In genomic region chr7:10973061-10973941, GRCh38 we compare ENCODE assay signal across 8 cellular contexts.
A peak's percentile ranks its signal among the peaks of the same experiment; 100 is the strongest.
DNase-seq lines count a peak whose midpoint lies in the region; ATAC-seq and TF ChIP-seq lines count a peak whose summit lies in the region.

PHF14 (plus strand) TSS chr7:10973872; CDS start chr7:10974324, 452 bp downstream.

- peaks cover 41% of the 10 kb centered on the region for H3K4me1 Mint-ChIP-seq in nephron progenitor cell
- H3K4me1 Mint-ChIP-seq in stimulated activated naive CD8-positive, alpha-beta T cell treated with anti-CD3 and anti-CD28 coated beads, Interleukin-15, amount 100 ng/mL, for 72 hours = peaks cover 41% of the 10 kb centered on the region

- TF ChIP-seq CTCF in MM.1S (IDR thresholded peaks at IDR 0.05; ENCODE audit: low read length) (no peak), nephron progenitor cell (IDR thresholded peaks at IDR 0.05) (no peak)

- H3K4me3 ChIP-seq in HAP-1 = peak within 1 kb of the TSS; percentile 54
- peak within 1 kb of the TSS; percentile 86 for H3K4me3 ChIP-seq in MM.1S (ENCODE audit: low read length)

- no peaks in the 10 kb centered on the region for H3K27me3 ChIP-seq in HAP-1 (ENCODE audit: low read depth)
- no peaks in the 10 kb centered on the region for H3K27me3 ChIP-seq in MM.1S (replicated peaks; ENCODE audit: insufficient read depth, low read length)

- H3K27ac Mint-ChIP-seq in nephron progenitor cell = peak within 1 kb of the TSS; percentile 98
- peak within 1 kb of the TSS; percentile 96 to 97 for H3K27ac Mint-ChIP-seq in stimulated activated naive CD8-positive, alpha-beta T cell treated with anti-CD3 and anti-CD28 coated beads, Interleukin-15, amount 100 ng/mL, for 72 hours

- H3K9me3 ChIP-seq in ES-I3 (ENCODE audit: control insufficient read depth, insufficient read depth, low read length) (no peaks in the 10 kb centered on the region), HAP-1 (no peaks in the 10 kb centered on the region), MM.1S (replicated peaks; ENCODE audit: insufficient read depth, low read length) (no peaks in the 10 kb centered on the region)

- H3F3A ChIP-seq in MM.1S (ENCODE audit: insufficient read depth, low read length) = no peaks in the 10 kb centered on the region

- DNase-seq in HAP-1 (ENCODE audit: low spot score in 2 of 2) = peak; percentile 96 to 97
- DNase-seq in MM.1S = peak; percentile 98
- DNase-seq in SIG-M5 (lab: John Stamatoyannopoulos, UW) = peak; percentile 87
- peak; percentile 86 for DNase-seq in activated gamma-delta T cell (lab: John Stamatoyannopoulos, UW)
- DNase-seq in fibroblast of the conjunctiva (ENCODE audit: low read depth) = peak; percentile 96
- DNase-seq in nephron progenitor cell = peak; percentile 95
- DNase-seq in stimulated activated naive CD8-positive, alpha-beta T cell treated with anti-CD3 and anti-CD28 coated beads, Interleukin-15, amount 100 ng/mL, for 72 hours = peak; percentile 94 to 97

- H3K36me3 Mint-ChIP-seq in nephron progenitor cell (ENCODE audit: low read depth) = peaks cover 36% of the 10 kb centered on the region

- H3K9me2 ChIP-seq in MM.1S (replicated peaks; ENCODE audit: insufficient read depth, low read length) = no peaks in the 10 kb centered on the region

- peak; percentile 98 for ATAC-seq in stimulated activated naive CD8-positive, alpha-beta T cell treated with anti-CD3 and anti-CD28 coated beads, Interleukin-15, amount 100 ng/mL, for 72 hours

- H3K36me3 ChIP-seq in ES-I3 (ENCODE audit: insufficient read depth, low read length) (no peaks in the 10 kb centered on the region), HAP-1 (replicated peaks) (peaks cover 17% of the 10 kb centered on the region), MM.1S (replicated peaks; ENCODE audit: insufficient read depth, low read length) (no peaks in the 10 kb centered on the region)

- H3K9ac ChIP-seq in ES-I3 (ENCODE audit: low read depth, low read length) (peak within 1 kb of the TSS; percentile 97), MM.1S (ENCODE audit: low read length) (peak within 1 kb of the TSS; percentile 73)

- peak within 1 kb of the TSS; percentile 93 for H3K4me3 Mint-ChIP-seq in nephron progenitor cell
- H3K4me3 Mint-ChIP-seq in stimulated activated naive CD8-positive, alpha-beta T cell treated with anti-CD3 and anti-CD28 coated beads, Interleukin-15, amount 100 ng/mL, for 72 hours = peak within 1 kb of the TSS; percentile 89 to 92

- peaks cover 27% of the 10 kb centered on the region for H3K9me3 Mint-ChIP-seq in nephron progenitor cell
- peaks cover 0 to 2% of the 10 kb centered on the region in 2 donors for H3K9me3 Mint-ChIP-seq in stimulated activated naive CD8-positive, alpha-beta T cell treated with anti-CD3 and anti-CD28 coated beads, Interleukin-15, amount 100 ng/mL, for 72 hours

- peak within 1 kb of the TSS; percentile 95 for H3K4me2 ChIP-seq in MM.1S (ENCODE audit: low read depth, low read length)

- peaks cover 6% of the 10 kb centered on the region for H3K27me3 Mint-ChIP-seq in nephron progenitor cell (ENCODE audit: low read depth, poor library complexity)
- H3K27me3 Mint-ChIP-seq in stimulated activated naive CD8-positive, alpha-beta T cell treated with anti-CD3 and anti-CD28 coated beads, Interleukin-15, amount 100 ng/mL, for 72 hours = no peaks in the 10 kb centered on the region

- peak within 1 kb of the TSS; percentile 92 for H2AFZ ChIP-seq in MM.1S (ENCODE audit: low read length)

- in situ Hi-C loops in HAP-1 (cut with MboI; ENCODE audit: low sequenced_read_pairs) = no loop called here

- H3K27ac ChIP-seq in MM.1S (ENCODE audit: low read length) = peak within 1 kb of the TSS; percentile 85

- peaks cover 18% of the 10 kb centered on the region for H3K79me2 ChIP-seq in MM.1S (ENCODE audit: low read length)

- no peaks in the 10 kb centered on the region for H4K20me1 ChIP-seq in MM.1S (ENCODE audit: insufficient read depth, low read length)

- H3K4me1 ChIP-seq in ES-I3 (ENCODE audit: insufficient read depth, low read length) = no peaks in the 10 kb centered on the region
- H3K4me1 ChIP-seq in HAP-1 = peaks cover 11% of the 10 kb centered on the region
- no peaks in the 10 kb centered on the region for H3K4me1 ChIP-seq in MM.1S (ENCODE audit: low read length)

Comparison
In these comparisons a context has a peak if more than half of its experiments do, and no peak if none do; other contexts are left out.
1. Peak in every context shown above with its lines: DNase-seq, ATAC-seq, H3K4me3 ChIP-seq and H3K27ac ChIP-seq.